ENCODE assay signal across 2 cellular contexts in the genomic region with DNA sequence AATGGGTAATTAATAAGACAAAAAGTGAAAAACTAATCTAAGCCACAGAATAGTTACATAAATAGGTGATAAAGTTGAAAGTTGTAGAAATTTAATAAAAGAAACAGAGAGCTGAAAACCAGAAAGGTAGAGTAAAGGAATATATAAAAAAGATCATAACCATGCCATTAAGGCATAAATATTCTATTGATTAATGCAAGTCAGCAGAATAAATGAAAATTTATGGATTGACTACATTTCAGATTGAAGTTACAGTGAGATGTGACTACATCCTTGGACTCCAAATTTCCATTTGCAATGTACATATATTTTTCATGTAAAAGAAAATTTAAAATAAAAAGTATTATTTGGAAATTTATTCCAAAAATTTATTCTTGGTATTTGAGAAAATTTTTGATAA.
TF ChIP-seq lines count a peak whose summit lies in the region.

No MANE protein-coding gene starts in this region.

TF ChIP-seq in HepG2, 621 proteins besides CTCF, POLR2A, EP300 and RAD21:
- TF ChIP-seq ZNF883 (CRISPR knock-in tag; IDR thresholded peaks at IDR 0.05; ENCODE audit: not compliant biosample characterization) (no peak), FOXM1 (CRISPR knock-in tag; IDR thresholded peaks at IDR 0.05) (no peak), MAFF (IDR thresholded peaks at IDR 0.05; ENCODE audit: low read depth, low read length) (peak; percentile 71), MAFK (conservative IDR thresholded peaks at IDR 0.05 in 1 of 2, IDR thresholded peaks at IDR 0.05 in 1 of 2; ENCODE audit: low read length in 2 of 2) (peak; percentile 48 to 69; a peak in 3 of 4 replicates)
TF ChIP-seq in HepG2: peak in this region for 2.

TF ChIP-seq in IMR-90, 13 proteins besides CTCF, POLR2A, EP300 and RAD21:
- TF ChIP-seq MAFK (IDR thresholded peaks at IDR 0.05; ENCODE audit: low read depth, low read length) = peak; percentile 66
- TF ChIP-seq RCOR1 (IDR thresholded peaks at IDR 0.05; ENCODE audit: insufficient replicate concordance, low read length) = no peak
TF ChIP-seq in IMR-90: peak in this region for 1.
